Comparison of ENCODE assay signal across 16 cellular contexts in genomic region chr15:79495716-79496115, GRCh38.
A peak's percentile ranks its signal among the peaks of the same experiment; 100 is the strongest.
DNase-seq lines count a peak whose midpoint lies in the region; ATAC-seq, FAIRE-seq and TF ChIP-seq lines count a peak whose summit lies in the region.
"Had no signal": no experiment of that assay in that cellular context is flagged by ENCODE, and none has a peak within 500 bp of the region (broad histone marks: within the 10 kb centered on the region; RNA-seq: fewer than 3 reads in every experiment).

No MANE protein-coding gene starts in this region.

- in situ Hi-C loops in K562 (cut with MboI) = no loop called here

- no peak overlapping the region for H2AFZ ChIP-seq in K562 (ENCODE audit: low read depth, low read length)
- H2AFZ ChIP-seq: GM23248 had no signal

- H4K20me1 ChIP-seq in K562 (replicated peaks; ENCODE audit: control insufficient read depth, insufficient read depth, low read length) = no peaks in the 10 kb centered on the region

- 5% methylated on average over 2 of the region's 2 CpGs for WGBS in K562 (ENCODE audit: insufficient coverage, low coverage, missing lambda C conversion rate)

- H3K27me3 ChIP-seq in K562 (ENCODE audit: control insufficient read depth in 2 of 2, insufficient read depth in 2 of 2, low read length in 2 of 2) (peaks cover 0 to 4% of the 10 kb centered on the region in 2 experiments; a peak in 2 of 5 replicates), upper lobe of right lung (no peaks in the 10 kb centered on the region)

- no peak for TF ChIP-seq POLR2A in K562 (conservative IDR thresholded peaks at IDR 0.05)

- no peaks in the 10 kb centered on the region for H3K36me3 ChIP-seq in HEK293 (ENCODE audit: control insufficient read depth in 2 of 2, insufficient read depth in 1 of 2, low read length in 2 of 2)
- H3K36me3 ChIP-seq in K562 (ENCODE audit: control insufficient read depth, insufficient read depth, low read length) = no peaks in the 10 kb centered on the region
- H3K36me3 ChIP-seq in upper lobe of right lung = no peaks in the 10 kb centered on the region
- H3K36me3 ChIP-seq: HAP-1 had no signal

- intact Hi-C loops in K562 (cut with micrococcal nuclease) = no loop called here
- intact Hi-C loops in upper lobe of right lung (cut with DNase I) = no loop called here

- H3K79me2 ChIP-seq in K562 (ENCODE audit: control insufficient read depth, insufficient read depth, low read length) = no peaks in the 10 kb centered on the region

- CTCF ChIA-PET in HEK293 (lab: Yijun Ruan, JAX) = no interaction called here
- CTCF ChIA-PET in K562 (lab: Yijun Ruan, JAX; ENCODE audit: low intra/inter-chr PET ratio) = no interaction called here

- H3K4me3 ChIP-seq in HEK293 (ENCODE audit: low read depth, low read length) (no peak overlapping the region), K562 (no peak overlapping the region), upper lobe of right lung (no peak overlapping the region)
- H3K4me3 ChIP-seq: GM23248, HAP-1 had no signal

- H3K9me1 ChIP-seq in K562 (ENCODE audit: control insufficient read depth, insufficient read depth, low read length) = no peaks in the 10 kb centered on the region

- H3K27ac ChIP-seq in HEK293 (ENCODE audit: extremely low read depth, low read depth, low read length) (no peak overlapping the region), K562 (ENCODE audit: extremely low read depth, low read depth, low read length) (no peak overlapping the region), upper lobe of right lung (no peak overlapping the region)
- H3K27ac ChIP-seq: GM23248 had no signal

- TF ChIP-seq RAD21 in K562 (CRISPR knock-in tag; conservative IDR thresholded peaks at IDR 0.05 in 1 of 2, IDR thresholded peaks at IDR 0.05 in 1 of 2) = no peak

- H3K4me2 ChIP-seq in K562 (ENCODE audit: insufficient read depth, low read length) = no peak overlapping the region

- peaks cover 3% of the 10 kb centered on the region; the same call in 1 of the 2 replicates for H3K4me1 ChIP-seq in HEK293 (ENCODE audit: control insufficient read depth, insufficient read depth, low read length)
- no peaks in the 10 kb centered on the region for H3K4me1 ChIP-seq in K562 (replicated peaks in 1 of 2; ENCODE audit: control insufficient read depth in 2 of 2, insufficient read depth in 2 of 2, low read length in 2 of 2)
- no peaks in the 10 kb centered on the region for H3K4me1 ChIP-seq in upper lobe of right lung
- H3K4me1 ChIP-seq: HAP-1 had no signal

- POLR2A ChIA-PET in HEK293 (lab: Yijun Ruan, JAX) (no interaction called here), K562 (lab: Yijun Ruan, JAX) (no interaction called here)

- no peaks in the 10 kb centered on the region for H3K9me3 ChIP-seq in HEK293 (ENCODE audit: control insufficient read depth, insufficient read depth, low read depth, low read length)
- H3K9me3 ChIP-seq in K562 (replicated peaks; ENCODE audit: control insufficient read depth, insufficient read depth, low read depth, low read length) = no peaks in the 10 kb centered on the region
- H3K9me3 ChIP-seq in upper lobe of right lung = no peaks in the 10 kb centered on the region
- H3K9me3 ChIP-seq: HAP-1 had no signal

- DNase-seq in K562 (ENCODE audit: extremely low read depth in 1 of 4, low spot score in 3 of 4) (no peak), upper lobe of right lung (no peak), DMS153 (lab: John Stamatoyannopoulos, UW) (no peak), NCI-H345 (lab: John Stamatoyannopoulos, UW) (no peak)
- DNase-seq: C1 segment of cervical spinal cord; Calu3; CD4-positive, alpha-beta memory T cell; COR-L47; DND-41; GM23248 had no signal

- no peak for FAIRE-seq in K562 (lab: Jason Lieb, UNC)
- FAIRE-seq: G401.6, GM12892, H54 had no signal

- no peak overlapping the region for H3K9ac ChIP-seq in K562 (ENCODE audit: insufficient read depth in 1 of 2, low read depth in 2 of 2, low read length in 2 of 2)
- H3K9ac ChIP-seq: GM23248 had no signal

- BruUV-seq in K562 (replicated peaks; lab: Mats Ljungman, UMichigan) = no TSS peak

- no peak for TF ChIP-seq EP300 in K562 (IDR thresholded peaks at IDR 0.05; ENCODE audit: low read length)

- no peak for TF ChIP-seq CTCF in HEK293 (tag by site-specific recombination; IDR thresholded peaks at IDR 0.05)
- no peak for TF ChIP-seq CTCF in K562 (IDR thresholded peaks at IDR 0.05 in 2 of 3, conservative IDR thresholded peaks at IDR 0.05 in 1 of 3; ENCODE audit: insufficient read depth in 2 of 3, low read depth in 1 of 3, low read length in 3 of 3)
- TF ChIP-seq CTCF in upper lobe of right lung (IDR thresholded peaks at IDR 0.05) = no peak

- ATAC-seq in K562 (no peak), upper lobe of right lung (peak; percentile 14), HG02571 (IDR thresholded peaks at IDR 0.05; ENCODE audit: unreplicated experiment) (no peak)

TF ChIP-seq in HEK293, 187 proteins besides CTCF, POLR2A, EP300 and RAD21:
- no peak for TF ChIP-seq ZNF580 (tag by site-specific recombination; IDR thresholded peaks at IDR 0.05)
- TF ChIP-seq EGR2 (tag by site-specific recombination; IDR thresholded peaks at IDR 0.05; ENCODE audit: low read depth) = peak; percentile 75
- peak; percentile 79 for TF ChIP-seq ZFHX2 (tag by site-specific recombination; conservative IDR thresholded peaks at IDR 0.05)
- TF ChIP-seq BCL6B (tag by site-specific recombination; IDR thresholded peaks at IDR 0.05) = 0 out of 2 replicates have a peak, but pooled peaks have one; percentile 12
- TF ChIP-seq BCL11A (tag by site-specific recombination; IDR thresholded peaks at IDR 0.05; ENCODE audit: low read depth) = no peak

TF ChIP-seq in K562, 482 proteins besides CTCF, POLR2A, EP300 and RAD21:
- TF ChIP-seq TSC22D4 (tag; IDR thresholded peaks at IDR 0.05) (0 out of 2 replicates have a peak, but pooled peaks have one; percentile 43), MAX (CRISPR knock-in tag; IDR thresholded peaks at IDR 0.05) (no peak)
